9 cellular contexts compared by ENCODE assay signal in genomic region chr6:7721654-7722053, GRCh38. TPM values are rescaled to one million over a fixed set of nuclear protein-coding genes. Genes with fewer than 3 reads are reported as not detected.
DNase-seq lines count a peak whose midpoint lies in the region; ATAC-seq and TF ChIP-seq lines count a peak whose summit lies in the region.
"Had no signal": no experiment of that assay in that cellular context is flagged by ENCODE, and none has a peak within 500 bp of the region (broad histone marks: within the 10 kb centered on the region; RNA-seq: fewer than 3 reads in every experiment).

No MANE protein-coding gene starts in this region.

- 41 to 45% methylated on average over 3 of the region's 3 CpGs for WGBS in testis, 2 donors

- H3K9me3 ChIP-seq in testis = no peaks in the 10 kb centered on the region

- no peak for TF ChIP-seq POLR2A in testis (IDR thresholded peaks at IDR 0.05)

- no peaks in the 10 kb centered on the region for H3K27me3 ChIP-seq in testis

- H3K4me3 ChIP-seq in foreskin fibroblast (ENCODE audit: low read depth in 1 of 2, low read length in 2 of 2) = no peak overlapping the region
- no peak overlapping the region for H3K4me3 ChIP-seq in testis

- H3K36me3 ChIP-seq in testis (ENCODE audit: low read depth, missing control alignments) = no peaks in the 10 kb centered on the region

- H3K4me1 ChIP-seq in testis = no peaks in the 10 kb centered on the region

- ATAC-seq in GM21367 (IDR thresholded peaks at IDR 0.05; ENCODE audit: unreplicated experiment) = no peak
- no peak for ATAC-seq in left cardiac atrium

- TF ChIP-seq CTCF in foreskin fibroblast (IDR thresholded peaks at IDR 0.05; ENCODE audit: low read depth, low read length) (peak; percentile 21), testis (IDR thresholded peaks at IDR 0.05) (peak in 1 of 3 experiments; percentile 21)

- intact Hi-C loops in head of caudate nucleus (cut with DNase I) (loop anchor here (5.0 kb wide), 2 partner anchors 271 to 341 kb away; partner anchors contain the start of gene BLOC1S5), testis (cut with DNase I; ENCODE audit: low total_unique reads) (loop anchor here (5.0 kb wide), 1 partner anchor 341 kb away; the partner anchor contains the start of gene BLOC1S5), left cardiac atrium (cut with DNase I) (loop anchor here (2.0 to 10.0 kb wide), 5 partner anchors 183 to 337 kb away; partner anchors contain the start of gene TXNDC5 (in 1 of the 2))

- no peak overlapping the region for H3K27ac ChIP-seq in testis

- peak; percentile 30 for DNase-seq in AG08396 (ENCODE audit: low spot score)
- peak; percentile 7 for DNase-seq in GM19238 (ENCODE audit: insufficient read length, low spot score)
- peak; percentile 90 for DNase-seq in OCI-M1 (lab: John Stamatoyannopoulos, UW)
- peak in 1 of 2 donors; percentile 52 for DNase-seq in foreskin fibroblast
- DNase-seq in head of caudate nucleus = no peak
- no peak for DNase-seq in testis
- DNase-seq in left cardiac atrium = no peak
- DNase-seq: NCI-H82 had no signal

RNA-seq across cellular contexts. Expression of gene BMP6, which starts 4.2 kb away (rescaled TPM):
- total RNA-seq in testis (10 to 100 TPM; 11.4 to 13.6 TPM), left cardiac atrium (10 to 100 TPM in 1 of 2 donors, 1 to 10 TPM in 1; 2.1 to 13.4 TPM)
- polyA plus RNA-seq in testis (ENCODE audit: insufficient read depth, low read depth, low replicate concordance) = 6.2 TPM

Comparison
In these comparisons a context has a peak if more than half of its experiments do, and no peak if none do; other contexts are left out.
1. DNase-seq: peak in AG08396 (single experiment), GM19238 (single experiment) and OCI-M1 (single experiment); none in head of caudate nucleus (0 of 42), testis (single experiment) and left cardiac atrium (single experiment).